In the genomic region with DNA sequence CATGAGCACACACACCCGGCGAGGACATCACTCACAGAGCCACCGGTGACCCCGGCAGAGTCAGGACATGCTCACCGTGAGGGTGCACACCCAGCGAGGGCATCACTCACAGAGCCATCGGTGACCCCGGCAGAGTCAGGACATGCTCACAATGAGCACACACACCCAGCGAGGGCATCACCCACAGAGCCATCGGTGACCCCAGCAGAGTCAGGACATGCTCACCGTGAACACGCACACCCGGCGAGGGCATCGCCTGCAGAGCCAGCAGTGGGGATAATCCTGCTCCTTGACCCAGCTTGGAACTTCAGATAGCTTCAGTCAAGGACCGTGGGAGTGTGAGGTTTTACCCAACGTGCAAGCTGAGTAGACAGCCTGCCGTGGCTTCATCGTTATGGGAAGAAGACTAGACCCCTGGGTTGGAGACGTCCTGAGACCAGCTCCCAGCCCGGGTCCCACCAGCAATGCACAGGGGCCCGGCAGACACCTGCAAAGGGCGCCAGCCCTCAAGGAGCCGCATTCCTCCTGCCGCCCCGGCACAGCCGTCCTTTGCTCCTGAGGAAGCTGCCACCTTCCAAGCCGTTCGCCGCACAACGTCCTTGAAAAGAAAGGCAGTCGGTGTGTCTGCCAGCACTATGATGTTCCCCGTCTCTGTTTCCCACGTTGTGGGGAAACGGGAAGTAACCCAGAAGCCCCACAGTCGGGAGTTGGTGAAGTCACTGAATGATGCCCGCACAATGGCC, we compare ENCODE assay signal across 25 cellular contexts.
DNase-seq lines count a peak whose midpoint lies in the region; ATAC-seq, FAIRE-seq and TF ChIP-seq lines count a peak whose summit lies in the region.
"Had no signal": no experiment of that assay in that cellular context is flagged by ENCODE, and none has a peak within 500 bp of the region (broad histone marks: within the 10 kb centered on the region; RNA-seq: fewer than 3 reads in every experiment).

No MANE protein-coding gene starts in this region.

- ATAC-seq in upper lobe of left lung (ENCODE audit: low FRiP score in 2 of 2) (no peak), GM19397 (IDR thresholded peaks at IDR 0.05; ENCODE audit: unreplicated experiment) (no peak)
- ATAC-seq: A549; left colon; stimulated activated naive B cell treated with anti-CD40 and anti-IgM and Interleukin-4, amounts not matched to agents 10 μg/mL and 1 μg/mL and 100 μg/mL, for 72 hours had no signal

- H3K4me3 ChIP-seq in bronchial epithelial cell (ENCODE audit: low read depth, low read length) (no peak overlapping the region), neuronal stem cell (ENCODE audit: low read length in 2 of 2) (no peak overlapping the region), upper lobe of left lung (no peak overlapping the region)
- H3K4me3 ChIP-seq: A549, BLaER1, esophagus squamous epithelium, MG63, neural progenitor cell, PC-9, tibial nerve had no signal

- peak overlapping the region; percentile 56 for H2BK15ac ChIP-seq in neuronal stem cell (ENCODE audit: low read length)

- no peaks in the 10 kb centered on the region for H3K9me3 ChIP-seq in neuronal stem cell (replicated peaks in 1 of 2; ENCODE audit: control insufficient read depth in 2 of 2, insufficient read depth in 1 of 2, low read depth in 1 of 2, low read length in 2 of 2)
- no peaks in the 10 kb centered on the region for H3K9me3 ChIP-seq in upper lobe of left lung
- H3K9me3 ChIP-seq: A549, esophagus squamous epithelium, MG63, SK-N-SH had no signal

- H3K79me1 ChIP-seq in neuronal stem cell (ENCODE audit: low read depth, low read length), result no peaks in the 10 kb centered on the region

- no peak overlapping the region for H3K4me2 ChIP-seq in neuronal stem cell (ENCODE audit: insufficient read depth, low read length, poor library complexity, severe bottlenecking)
- H3K4me2 ChIP-seq: A549, neural progenitor cell, PC-9, SK-N-SH had no signal

- TF ChIP-seq EP300 in upper lobe of left lung (IDR thresholded peaks at IDR 0.05), result no peak

- peak overlapping the region; percentile 58 for H3K14ac ChIP-seq in neuronal stem cell (ENCODE audit: low read length)

- H2BK5ac ChIP-seq in neuronal stem cell (ENCODE audit: low read length), result no peak overlapping the region

- no peak overlapping the region for H3K23ac ChIP-seq in neuronal stem cell (ENCODE audit: low read depth, low read length, poor library complexity)

- TF ChIP-seq CTCF in bronchial epithelial cell (IDR thresholded peaks at IDR 0.05; ENCODE audit: insufficient read depth, low read length, severe bottlenecking) (no peak), upper lobe of left lung (IDR thresholded peaks at IDR 0.05) (no peak)

- H2AFZ ChIP-seq in neuronal stem cell (ENCODE audit: low read length), result no peak overlapping the region
- H2AFZ ChIP-seq: neural progenitor cell, PC-9 had no signal

- no peak overlapping the region for H3K4ac ChIP-seq in neuronal stem cell (ENCODE audit: low read length)

- H3K27ac ChIP-seq in neuronal stem cell (replicated peaks; ENCODE audit: low read length), result no peak overlapping the region
- no peak overlapping the region for H3K27ac ChIP-seq in upper lobe of left lung
- H3K27ac ChIP-seq: A549, BLaER1, esophagus squamous epithelium, neural progenitor cell, PC-9, tibial nerve had no signal

- no peak overlapping the region for H4K91ac ChIP-seq in neuronal stem cell (ENCODE audit: low read depth, low read length, poor library complexity)

- no peaks in the 10 kb centered on the region for H3K36me3 ChIP-seq in bronchial epithelial cell (ENCODE audit: control insufficient read depth, insufficient read depth, low read length)
- no peaks in the 10 kb centered on the region for H3K36me3 ChIP-seq in neuronal stem cell (replicated peaks in 1 of 2; ENCODE audit: control insufficient read depth in 2 of 2, insufficient read depth in 2 of 2, low read length in 2 of 2)
- H3K36me3 ChIP-seq in upper lobe of left lung, result no peaks in the 10 kb centered on the region
- H3K36me3 ChIP-seq: BLaER1, esophagus squamous epithelium, MG63, neural progenitor cell, tibial nerve had no signal

- H3K18ac ChIP-seq in neuronal stem cell (ENCODE audit: low read length), result peak overlapping the region; percentile 91

- peak; percentile 36 for FAIRE-seq in bronchial epithelial cell (lab: Jason Lieb, UNC)
- FAIRE-seq: A549 had no signal

- no peak overlapping the region for H2AK5ac ChIP-seq in neuronal stem cell (ENCODE audit: low read depth, low read length)

- H4K8ac ChIP-seq in neuronal stem cell (ENCODE audit: low read depth, low read length), result no peak overlapping the region

- peaks cover 0 to 18% of the 10 kb centered on the region in 2 donors for H3K4me1 ChIP-seq in neuronal stem cell (ENCODE audit: control insufficient read depth in 2 of 2, insufficient read depth in 1 of 2, low read depth in 1 of 2, low read length in 2 of 2)
- H3K4me1 ChIP-seq in upper lobe of left lung, result no peaks in the 10 kb centered on the region
- H3K4me1 ChIP-seq: A549 had no signal

- no peak for TF ChIP-seq POLR2A in upper lobe of left lung (IDR thresholded peaks at IDR 0.05)

- no CpG with 5 or more reads among the region's 37 CpGs for WGBS in neuronal stem cell (ENCODE audit: extremely low coverage in 2 of 2, insufficient read length in 2 of 2, insufficient replicate concordance in 1 of 2), 2 donors
- 86 to 90% methylated on average over 24 to 37 of the region's 37 CpGs for WGBS in upper lobe of left lung, 2 donors

- H3K27me3 ChIP-seq in bronchial epithelial cell (ENCODE audit: control insufficient read depth, insufficient read depth, low read length) (peaks cover 4% of the 10 kb centered on the region), neuronal stem cell (ENCODE audit: control insufficient read depth in 3 of 3, insufficient read depth in 3 of 3, low read depth in 1 of 3, low read length in 3 of 3) (peaks cover 0 to 12% (median 0%) of the 10 kb centered on the region in 3 experiments), upper lobe of left lung (no peaks in the 10 kb centered on the region)
- H3K27me3 ChIP-seq: BLaER1, MG63, neural progenitor cell had no signal

- DNase-seq in activated effector memory CD4-positive, alpha-beta T cell treated with anti-CD3 and anti-CD28 coated beads, Interleukin-2, amount 50 U/mL, for 16 hours, result peak; percentile 30
- no peak for DNase-seq in activated effector memory CD4-positive, alpha-beta T cell treated with Interleukin-2 at 50 U/mL for 16 hours
- DNase-seq in bronchial epithelial cell (ENCODE audit: low read depth) (no peak), neuronal stem cell (ENCODE audit: low spot score) (no peak), upper lobe of left lung (peak; percentile 14 to 57), SHP77 (lab: John Stamatoyannopoulos, UW) (no peak), NCI-H1105 treated with DMSO at 0.1 percent for 48 hours (lab: John Stamatoyannopoulos, UW) (no peak)
- DNase-seq: activated CD4-positive, CD25-positive, alpha-beta regulatory T cell; amniotic stem cell; Calu3; caudate nucleus; effector CD4-positive, alpha-beta T cell; esophagus squamous epithelium; GDM1; MG63; NCI-H146; PC-9; SK-N-SH; stimulated activated naive B cell treated with anti-CD40 and anti-IgM and Interleukin-4, amounts not matched to agents 10 μg/mL and 1 μg/mL and 100 μg/mL, for 72 hours had no signal

- no peak overlapping the region for H3K9ac ChIP-seq in neuronal stem cell (ENCODE audit: low read depth, low read length, poor library complexity)
- H3K9ac ChIP-seq: BLaER1, neural progenitor cell, SK-N-SH had no signal

- H2BK120ac ChIP-seq in neuronal stem cell (ENCODE audit: low read depth, low read length), result no peak overlapping the region

- H2BK12ac ChIP-seq in neuronal stem cell (ENCODE audit: low read length), result no peak overlapping the region

Comparison
In these comparisons a context has a peak if more than half of its experiments do, and no peak if none do; other contexts are left out.
1. DNase-seq: peak in activated effector memory CD4-positive, alpha-beta T cell treated with anti-CD3 and anti-CD28 coated beads, Interleukin-2, amount 50 U/mL, for 16 hours (single experiment) and upper lobe of left lung (2 of 2); none in activated effector memory CD4-positive, alpha-beta T cell treated with Interleukin-2 at 50 U/mL for 16 hours (single experiment), bronchial epithelial cell (single experiment), neuronal stem cell (single experiment), SHP77 (0 of 2) and NCI-H1105 treated with DMSO at 0.1 percent for 48 hours (single experiment).